1 cellular context compared by ENCODE assay signal in genomic region chr7:92028226-92028625, GRCh38.
TF ChIP-seq lines count a peak whose summit lies in the region.

No MANE protein-coding gene starts in this region.

TF ChIP-seq in HepG2, 621 proteins besides CTCF, POLR2A, EP300 and RAD21 (continued from another document):
- TF ChIP-seq, protein P1, sequence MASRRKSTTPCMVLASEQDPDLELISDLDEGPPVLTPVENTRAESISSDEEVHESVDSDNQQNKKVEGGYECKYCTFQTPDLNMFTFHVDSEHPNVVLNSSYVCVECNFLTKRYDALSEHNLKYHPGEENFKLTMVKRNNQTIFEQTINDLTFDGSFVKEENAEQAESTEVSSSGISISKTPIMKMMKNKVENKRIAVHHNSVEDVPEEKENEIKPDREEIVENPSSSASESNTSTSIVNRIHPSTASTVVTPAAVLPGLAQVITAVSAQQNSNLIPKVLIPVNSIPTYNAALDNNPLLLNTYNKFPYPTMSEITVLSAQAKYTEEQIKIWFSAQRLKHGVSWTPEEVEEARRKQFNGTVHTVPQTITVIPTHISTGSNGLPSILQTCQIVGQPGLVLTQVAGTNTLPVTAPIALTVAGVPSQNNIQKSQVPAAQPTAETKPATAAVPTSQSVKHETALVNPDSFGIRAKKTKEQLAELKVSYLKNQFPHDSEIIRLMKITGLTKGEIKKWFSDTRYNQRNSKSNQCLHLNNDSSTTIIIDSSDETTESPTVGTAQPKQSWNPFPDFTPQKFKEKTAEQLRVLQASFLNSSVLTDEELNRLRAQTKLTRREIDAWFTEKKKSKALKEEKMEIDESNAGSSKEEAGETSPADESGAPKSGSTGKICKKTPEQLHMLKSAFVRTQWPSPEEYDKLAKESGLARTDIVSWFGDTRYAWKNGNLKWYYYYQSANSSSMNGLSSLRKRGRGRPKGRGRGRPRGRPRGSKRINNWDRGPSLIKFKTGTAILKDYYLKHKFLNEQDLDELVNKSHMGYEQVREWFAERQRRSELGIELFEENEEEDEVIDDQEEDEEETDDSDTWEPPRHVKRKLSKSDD (CRISPR knock-in tag; IDR thresholded peaks at IDR 0.05; ENCODE audit: low read depth): no peak
- no peak for TF ChIP-seq PBX3 (CRISPR knock-in tag; IDR thresholded peaks at IDR 0.05; ENCODE audit: borderline replicate concordance)
- no peak for TF ChIP-seq ZNF713 (CRISPR knock-in tag; IDR thresholded peaks at IDR 0.05)
- no peak for TF ChIP-seq CBX1 (IDR thresholded peaks at IDR 0.05; ENCODE audit: low read depth)
- no peak for TF ChIP-seq PRPF4 (IDR thresholded peaks at IDR 0.05; ENCODE audit: low read depth, low read length, poor library complexity, severe bottlenecking)
- no peak for TF ChIP-seq HNF4A (CRISPR knock-in tag; IDR thresholded peaks at IDR 0.05)
- TF ChIP-seq, protein P2, sequence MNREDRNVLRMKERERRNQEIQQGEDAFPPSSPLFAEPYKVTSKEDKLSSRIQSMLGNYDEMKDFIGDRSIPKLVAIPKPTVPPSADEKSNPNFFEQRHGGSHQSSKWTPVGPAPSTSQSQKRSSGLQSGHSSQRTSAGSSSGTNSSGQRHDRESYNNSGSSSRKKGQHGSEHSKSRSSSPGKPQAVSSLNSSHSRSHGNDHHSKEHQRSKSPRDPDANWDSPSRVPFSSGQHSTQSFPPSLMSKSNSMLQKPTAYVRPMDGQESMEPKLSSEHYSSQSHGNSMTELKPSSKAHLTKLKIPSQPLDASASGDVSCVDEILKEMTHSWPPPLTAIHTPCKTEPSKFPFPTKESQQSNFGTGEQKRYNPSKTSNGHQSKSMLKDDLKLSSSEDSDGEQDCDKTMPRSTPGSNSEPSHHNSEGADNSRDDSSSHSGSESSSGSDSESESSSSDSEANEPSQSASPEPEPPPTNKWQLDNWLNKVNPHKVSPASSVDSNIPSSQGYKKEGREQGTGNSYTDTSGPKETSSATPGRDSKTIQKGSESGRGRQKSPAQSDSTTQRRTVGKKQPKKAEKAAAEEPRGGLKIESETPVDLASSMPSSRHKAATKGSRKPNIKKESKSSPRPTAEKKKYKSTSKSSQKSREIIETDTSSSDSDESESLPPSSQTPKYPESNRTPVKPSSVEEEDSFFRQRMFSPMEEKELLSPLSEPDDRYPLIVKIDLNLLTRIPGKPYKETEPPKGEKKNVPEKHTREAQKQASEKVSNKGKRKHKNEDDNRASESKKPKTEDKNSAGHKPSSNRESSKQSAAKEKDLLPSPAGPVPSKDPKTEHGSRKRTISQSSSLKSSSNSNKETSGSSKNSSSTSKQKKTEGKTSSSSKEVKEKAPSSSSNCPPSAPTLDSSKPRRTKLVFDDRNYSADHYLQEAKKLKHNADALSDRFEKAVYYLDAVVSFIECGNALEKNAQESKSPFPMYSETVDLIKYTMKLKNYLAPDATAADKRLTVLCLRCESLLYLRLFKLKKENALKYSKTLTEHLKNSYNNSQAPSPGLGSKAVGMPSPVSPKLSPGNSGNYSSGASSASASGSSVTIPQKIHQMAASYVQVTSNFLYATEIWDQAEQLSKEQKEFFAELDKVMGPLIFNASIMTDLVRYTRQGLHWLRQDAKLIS (CRISPR knock-in tag; IDR thresholded peaks at IDR 0.05): no peak
- no peak for TF ChIP-seq ARHGAP35 (CRISPR knock-in tag; IDR thresholded peaks at IDR 0.05; ENCODE audit: borderline replicate concordance)
- no peak for TF ChIP-seq ZNF17 (CRISPR knock-in tag; IDR thresholded peaks at IDR 0.05)
TF ChIP-seq in HepG2: peak in this region for 0.
